Comparison of ENCODE assay signal across 7 cellular contexts in the genomic region with DNA sequence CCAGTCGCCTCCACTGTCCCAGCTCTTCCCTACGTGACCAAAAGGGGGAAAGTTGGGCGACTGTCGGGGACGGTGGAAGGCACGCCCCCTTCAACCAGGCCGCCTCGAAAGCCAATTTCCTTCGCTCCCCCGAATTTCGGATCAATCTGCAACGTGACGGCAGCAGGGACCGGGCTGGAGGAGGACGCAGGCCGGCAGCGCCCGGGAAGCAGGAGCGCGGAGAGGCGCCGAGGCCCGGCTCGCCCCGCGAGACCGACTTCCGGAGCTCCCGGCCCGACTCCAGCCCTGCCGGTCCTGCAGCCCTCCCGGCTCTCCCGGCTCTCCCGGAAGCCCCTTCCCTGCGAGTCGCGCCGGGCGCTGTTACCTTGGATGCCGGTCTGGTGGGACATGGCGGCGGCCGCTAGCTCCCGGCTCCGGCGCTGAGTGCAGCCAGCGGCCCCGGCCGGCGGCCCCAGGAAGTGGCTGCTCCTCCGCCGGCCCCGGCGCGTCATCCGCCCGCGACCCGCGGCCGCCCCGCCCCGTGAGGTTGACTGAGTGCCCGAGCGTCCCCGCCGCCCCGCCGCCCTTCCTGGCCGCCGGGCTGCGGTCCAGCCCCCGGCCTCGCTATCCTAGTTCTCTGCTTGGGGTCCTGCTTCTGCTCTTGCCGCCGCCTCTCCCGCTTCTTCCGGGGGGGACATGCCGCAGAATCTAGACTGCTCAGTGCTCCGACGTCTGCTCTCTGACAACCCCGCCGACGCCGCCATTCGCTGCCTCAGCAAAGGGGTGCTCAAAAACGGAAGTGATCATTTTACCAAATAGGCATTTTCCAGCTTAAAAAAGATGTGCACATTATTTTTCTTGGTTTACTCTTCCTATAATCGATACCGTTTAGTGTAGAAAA. TPM values are rescaled to one million over a fixed set of nuclear protein-coding genes. Genes with fewer than 3 reads are reported as not detected.
DNase-seq lines count a peak whose midpoint lies in the region; ATAC-seq, FAIRE-seq and TF ChIP-seq lines count a peak whose summit lies in the region.

TWF1 (minus strand) TSS at position 461 of the 880 bp plus-strand sequence; CDS start at position 389, 72 bp downstream.

- no peaks in the 10 kb centered on the region for H3K9me3 Mint-ChIP-seq in astrocyte (ENCODE audit: unreplicated experiment)

- H3K4me1 Mint-ChIP-seq in astrocyte (ENCODE audit: low read depth, unreplicated experiment): no peaks in the 10 kb centered on the region

- DNase-seq in NCI-H1417 treated with DMSO at 0.1 percent for 48 hours (lab: John Stamatoyannopoulos, UW) (peak; percentile 69), T-helper 22 cell (ENCODE audit: low read depth) (peak; percentile 72), astrocyte (ENCODE audit: low read depth) (peak; percentile 53), hepatic stellate cell (ENCODE audit: low spot score) (peak; percentile 82), retinal pigment epithelial cell (ENCODE audit: low read depth) (peak; percentile 19)

- peak within 1 kb of the TSS; percentile 100 for H3K27ac Mint-ChIP-seq in astrocyte (ENCODE audit: unreplicated experiment)

- FAIRE-seq in astrocyte (lab: Jason Lieb, UNC): no peak

- peak within 1 kb of the TSS; percentile 90 for H3K4me3 ChIP-seq in astrocyte (ENCODE audit: insufficient read depth, low read depth, low read length)
- H3K4me3 ChIP-seq in retinal pigment epithelial cell (ENCODE audit: low read length): peak within 1 kb of the TSS; percentile 88

- no peaks in the 10 kb centered on the region for H3K27me3 Mint-ChIP-seq in astrocyte (ENCODE audit: low read depth, unreplicated experiment)

- H3K4me3 Mint-ChIP-seq in astrocyte (ENCODE audit: unreplicated experiment): peak within 1 kb of the TSS; percentile 99

- peak within 1 kb of the TSS; percentile 93 for H3K27ac ChIP-seq in astrocyte (ENCODE audit: low read depth, low read length)

- H3K9me3 ChIP-seq in astrocyte (ENCODE audit: insufficient read depth, low read depth, low read length): no peaks in the 10 kb centered on the region

- H3K36me3 ChIP-seq in astrocyte (ENCODE audit: insufficient read depth, low read length): peaks cover 4% of the 10 kb centered on the region

- peak within 1 kb of the TSS; percentile 92 for H3K4me2 ChIP-seq in astrocyte (ENCODE audit: low read length)

- ATAC-seq in GM18499 (IDR thresholded peaks at IDR 0.05; ENCODE audit: insufficient read depth, unreplicated experiment) (peak; percentile 54), HG02840 (IDR thresholded peaks at IDR 0.05; ENCODE audit: low FRiP score, unreplicated experiment) (peak; percentile 96)

- H3K27me3 ChIP-seq in astrocyte (ENCODE audit: insufficient read depth, low read length): no peaks in the 10 kb centered on the region

- TF ChIP-seq CTCF in astrocyte (IDR thresholded peaks at IDR 0.05; ENCODE audit: insufficient read depth, low read depth, low read length) (no peak), retinal pigment epithelial cell (conservative IDR thresholded peaks at IDR 0.05; ENCODE audit: low read depth, low read length) (peak; percentile 36)

- peak within 1 kb of the TSS; percentile 97 for H3K9ac ChIP-seq in astrocyte (ENCODE audit: low read length)

- H4K20me1 ChIP-seq in astrocyte (ENCODE audit: insufficient read depth, low read length): peaks cover 5% of the 10 kb centered on the region

- H3K79me2 ChIP-seq in astrocyte (ENCODE audit: insufficient read depth, low read length): peaks cover 37% of the 10 kb centered on the region

- H2AFZ ChIP-seq in astrocyte (ENCODE audit: low read depth, low read length): peak within 1 kb of the TSS; percentile 92

- H3K4me1 ChIP-seq in astrocyte (ENCODE audit: insufficient read depth, low read length): peaks cover 4% of the 10 kb centered on the region

- H3K36me3 Mint-ChIP-seq in astrocyte (ENCODE audit: low read depth, unreplicated experiment): peaks cover 1% of the 10 kb centered on the region

RNA-seq across cellular contexts. Expression of gene TWF1, which starts in this region (rescaled TPM):
- 98.8 and 105 TPM in 2 replicates for total RNA-seq in astrocyte

Comparison
In these comparisons a context has a peak if more than half of its experiments do, and no peak if none do; other contexts are left out.
1. Peak in every context shown above with its lines: DNase-seq, ATAC-seq, H3K4me3 ChIP-seq and H3K27ac ChIP-seq.
2. DNase-seq: peak in every context shown above with its lines; median percentile 82 in hepatic stellate cell; 72 in T-helper 22 cell; 69 in NCI-H1417 treated with DMSO at 0.1 percent for 48 hours; 53 in astrocyte; 19 in retinal pigment epithelial cell.